1 cellular context compared by ENCODE assay signal in the genomic region with DNA sequence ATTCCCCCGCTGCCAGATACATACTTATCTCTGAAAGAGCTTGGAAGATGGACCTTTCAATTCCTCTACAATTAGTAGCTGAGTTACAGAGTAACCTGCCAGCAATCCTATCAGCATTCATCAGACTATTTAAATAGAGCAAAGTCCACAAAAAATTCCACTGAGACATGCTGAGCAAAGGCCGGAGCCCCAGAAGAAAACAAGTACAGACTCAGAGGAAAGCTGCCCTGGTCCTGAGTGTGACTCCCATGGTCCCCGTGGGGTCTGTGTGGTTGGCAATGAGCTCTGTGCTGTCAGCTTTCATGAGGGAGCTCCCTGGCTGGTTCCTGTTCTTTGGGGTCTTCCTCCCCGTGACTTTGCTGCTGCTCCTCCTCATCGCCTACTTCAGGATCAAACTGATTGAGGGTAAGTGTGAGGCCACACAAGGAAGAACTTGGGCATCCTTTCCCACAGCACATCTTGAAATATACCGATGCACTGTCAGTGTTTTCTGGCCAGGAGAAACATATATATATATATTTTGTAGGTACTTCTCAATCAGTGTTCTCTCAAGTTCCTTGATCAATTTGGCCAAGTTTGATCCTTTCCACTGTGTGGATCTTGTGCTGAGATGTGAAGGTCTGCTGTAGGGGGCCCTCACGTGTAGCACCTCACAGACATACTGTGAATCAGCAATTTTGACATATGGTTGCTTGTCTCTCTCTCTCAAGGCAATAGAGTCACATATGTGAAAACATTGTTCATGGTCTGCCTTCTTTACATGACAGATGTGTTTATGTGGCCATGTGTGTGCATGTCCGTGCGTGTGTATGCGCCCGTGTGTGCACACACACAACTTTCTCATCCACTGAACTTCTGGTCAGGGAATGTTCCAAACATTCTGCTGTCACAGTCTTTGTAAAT.
TF ChIP-seq lines count a peak whose summit lies in the region.

SMLR1 (plus strand) TSS at position 160 of the 903 bp plus-strand sequence; CDS start at position 168, 8 bp downstream.

TF ChIP-seq in K562, 482 proteins besides CTCF, POLR2A, EP300 and RAD21:
- TF ChIP-seq ZNF609 (CRISPR knock-in tag; IDR thresholded peaks at IDR 0.05; ENCODE audit: borderline replicate concordance), result no peak
- TF ChIP-seq MTA2 (IDR thresholded peaks at IDR 0.05; ENCODE audit: low read depth), result no peak
- TF ChIP-seq POLR2B (IDR thresholded peaks at IDR 0.05; ENCODE audit: low read depth, partially characterized antibody), result no peak
- no peak for TF ChIP-seq EHMT2 (IDR thresholded peaks at IDR 0.05)
- no peak for TF ChIP-seq TRIM24 (IDR thresholded peaks at IDR 0.05)
- TF ChIP-seq NFE2 (IDR thresholded peaks at IDR 0.05; ENCODE audit: low read depth), result peak; percentile 52; the same call in 1 of the 2 replicates
- TF ChIP-seq SOX6 (IDR thresholded peaks at IDR 0.05), result no peak
- TF ChIP-seq C11orf30 (IDR thresholded peaks at IDR 0.05; ENCODE audit: low read depth), result peak; percentile 34
- TF ChIP-seq ZNF263 (CRISPR knock-in tag; IDR thresholded peaks at IDR 0.05; ENCODE audit: borderline replicate concordance), result no peak
- TF ChIP-seq, protein P1, sequence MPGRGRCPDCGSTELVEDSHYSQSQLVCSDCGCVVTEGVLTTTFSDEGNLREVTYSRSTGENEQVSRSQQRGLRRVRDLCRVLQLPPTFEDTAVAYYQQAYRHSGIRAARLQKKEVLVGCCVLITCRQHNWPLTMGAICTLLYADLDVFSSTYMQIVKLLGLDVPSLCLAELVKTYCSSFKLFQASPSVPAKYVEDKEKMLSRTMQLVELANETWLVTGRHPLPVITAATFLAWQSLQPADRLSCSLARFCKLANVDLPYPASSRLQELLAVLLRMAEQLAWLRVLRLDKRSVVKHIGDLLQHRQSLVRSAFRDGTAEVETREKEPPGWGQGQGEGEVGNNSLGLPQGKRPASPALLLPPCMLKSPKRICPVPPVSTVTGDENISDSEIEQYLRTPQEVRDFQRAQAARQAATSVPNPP (IDR thresholded peaks at IDR 0.05; ENCODE audit: borderline replicate concordance, insufficient read depth, insufficient read length), result no peak
- no peak for TF ChIP-seq ZNF184 (CRISPR knock-in tag; IDR thresholded peaks at IDR 0.05)
- TF ChIP-seq PBX2 (CRISPR knock-in tag; IDR thresholded peaks at IDR 0.05; ENCODE audit: low read depth), result no peak
- no peak for TF ChIP-seq PBX2 (tag; conservative IDR thresholded peaks at IDR 0.05; ENCODE audit: low read depth)
